Comparison of ENCODE assay signal across 8 cellular contexts in the genomic region with DNA sequence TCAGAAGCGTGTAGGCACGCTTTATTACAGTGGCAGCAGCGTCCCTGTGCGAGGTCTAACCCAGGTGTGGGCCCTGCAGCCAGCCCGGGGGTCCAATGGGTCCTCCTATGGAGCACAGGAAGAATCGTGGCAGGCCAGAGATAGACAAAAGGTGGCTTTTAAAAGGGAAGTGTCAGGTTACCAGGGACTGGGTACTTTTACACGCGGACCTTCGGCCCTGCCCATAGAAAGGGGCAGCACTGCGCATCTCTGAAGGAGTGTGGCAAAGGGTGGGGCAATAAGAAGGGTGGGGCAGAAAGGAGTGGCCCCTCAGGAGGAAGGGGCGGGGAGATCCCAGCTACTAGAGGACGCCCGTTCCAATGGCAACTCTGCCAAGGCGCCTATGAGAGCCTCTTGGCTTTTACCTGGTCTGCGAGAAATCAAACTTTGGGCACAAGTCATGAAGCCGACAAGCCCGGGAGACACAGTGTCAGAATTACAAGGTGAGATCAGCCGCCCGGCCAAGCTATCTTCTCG.
DNase-seq lines count a peak whose midpoint lies in the region; ATAC-seq and TF ChIP-seq lines count a peak whose summit lies in the region.

No MANE protein-coding gene starts in this region.

- H3K27ac ChIP-seq in HCT116 (ENCODE audit: low read depth, low read length) = peak overlapping the region; percentile 82
- H3K27ac ChIP-seq in SJCRH30 = peak overlapping the region; percentile 89
- H3K27ac ChIP-seq in left ventricle myocardium inferior (replicated peaks) = peak overlapping the region; percentile 95

- H3K4me1 ChIP-seq in HCT116 (ENCODE audit: control insufficient read depth in 1 of 2, insufficient read depth in 2 of 2, low read length in 2 of 2) = peaks cover 8 to 12% of the 10 kb centered on the region in 2 experiments; a peak in 3 of 4 replicates
- no peaks in the 10 kb centered on the region for H3K4me1 ChIP-seq in SJCRH30
- H3K4me1 ChIP-seq in left ventricle myocardium inferior = peaks cover 46% of the 10 kb centered on the region

- POLR2A ChIA-PET in HCT116 (lab: Charles Lee) = interaction anchor here (0.9 to 1.6 kb wide), 3 partner anchors 14 to 19 kb away, joined by 3 to 6 read pairs (median 3); no protein-coding TSS in a partner anchor
- POLR2A ChIA-PET in activated naive CD8-positive, alpha-beta T cell treated with anti-CD3 and anti-CD28 coated beads, Interleukin-2, amount 10 ng/mL, durations not matched to agents 7 days and 5 days (lab: Charles Lee) = interaction anchor here (1.0 to 1.6 kb wide), 4 partner anchors 10 to 1813 kb away, joined by 3 to 5 read pairs (median 4); a partner anchor contains a TSS

- peak; percentile 57 for TF ChIP-seq POLR2A in HCT116 (IDR thresholded peaks at IDR 0.05; ENCODE audit: borderline replicate concordance, extremely low read depth, insufficient read depth, insufficient read length)

- H3K4me1 Mint-ChIP-seq in activated naive CD8-positive, alpha-beta T cell treated with anti-CD3 and anti-CD28 coated beads, Interleukin-2, amount 10 ng/mL, durations not matched to agents 7 days and 5 days = peaks cover 24% of the 10 kb centered on the region

- peaks cover 24% of the 10 kb centered on the region for H3K36me3 Mint-ChIP-seq in activated naive CD8-positive, alpha-beta T cell treated with anti-CD3 and anti-CD28 coated beads, Interleukin-2, amount 10 ng/mL, durations not matched to agents 7 days and 5 days

- peak; percentile 91 for ATAC-seq in HCT116
- ATAC-seq in activated naive CD8-positive, alpha-beta T cell treated with anti-CD3 and anti-CD28 coated beads, Interleukin-2, amount 10 ng/mL, durations not matched to agents 7 days and 5 days (ENCODE audit: low read depth) = peak; percentile 70

- H3K36me3 ChIP-seq in GM06990 (ENCODE audit: control insufficient read depth, insufficient read depth, low read length) (peaks cover 4% of the 10 kb centered on the region), HCT116 (ENCODE audit: control insufficient read depth in 1 of 2, insufficient read depth in 2 of 2, low read length in 2 of 2) (peaks cover 0 to 3% of the 10 kb centered on the region in 2 experiments; a peak in 1 of 4 replicates), MG63 (peaks cover 37% of the 10 kb centered on the region), SJCRH30 (no peaks in the 10 kb centered on the region), left ventricle myocardium inferior (peaks cover 5% of the 10 kb centered on the region)

- H3K27me3 ChIP-seq in GM06990 (replicated peaks; ENCODE audit: control insufficient read depth, insufficient read depth, low read length) (no peaks in the 10 kb centered on the region), HCT116 (ENCODE audit: insufficient read depth, low read length) (no peaks in the 10 kb centered on the region), MG63 (no peaks in the 10 kb centered on the region), SJCRH30 (no peaks in the 10 kb centered on the region), left ventricle myocardium inferior (ENCODE audit: low read depth) (no peaks in the 10 kb centered on the region)

- H3K9me3 ChIP-seq in HCT116 (ENCODE audit: control insufficient read depth in 1 of 2, insufficient read depth in 1 of 2, low read depth in 1 of 2, low read length in 2 of 2) (no peaks in the 10 kb centered on the region), MG63 (peaks cover 9% of the 10 kb centered on the region; the same call in 1 of the 2 replicates), SJCRH30 (replicated peaks) (no peaks in the 10 kb centered on the region; the same call in 1 of the 2 replicates), left ventricle myocardium inferior (replicated peaks) (no peaks in the 10 kb centered on the region)

- TF ChIP-seq RAD21 in HCT116 (IDR thresholded peaks at IDR 0.05; ENCODE audit: low read depth) = no peak

- peak overlapping the region; percentile 93 for H3K9ac ChIP-seq in HCT116 (ENCODE audit: low read length)

- no peak for DNase-seq in GM06990 (ENCODE audit: extremely low read depth, insufficient read length)
- DNase-seq in HCT116 (ENCODE audit: low read depth, low spot score) = peak; percentile 90
- peak; percentile 95 for DNase-seq in MG63
- DNase-seq in SJCRH30 = peak; percentile 91 to 93
- no peak for DNase-seq in activated naive CD8-positive, alpha-beta T cell treated with anti-CD3 and anti-CD28 coated beads, Interleukin-2, amount 10 ng/mL, durations not matched to agents 7 days and 5 days
- DNase-seq in left ventricle myocardium inferior = peak; percentile 66
- DNase-seq in retinal pigment epithelial cell (ENCODE audit: low read depth) = peak; percentile 29
- no peak for DNase-seq in medulla oblongata (ENCODE audit: extremely low spot score)

- TF ChIP-seq CTCF in GM06990 (IDR thresholded peaks at IDR 0.05; ENCODE audit: insufficient read depth, low read length, poor library complexity, severe bottlenecking) (no peak), HCT116 (IDR thresholded peaks at IDR 0.05 in 2 of 3, conservative IDR thresholded peaks at IDR 0.05 in 1 of 3; ENCODE audit: borderline replicate concordance in 1 of 3, insufficient read depth in 1 of 3, low read depth in 2 of 3, low read length in 2 of 3) (no peak), left ventricle myocardium inferior (IDR thresholded peaks at IDR 0.05; ENCODE audit: borderline replicate concordance) (no peak), retinal pigment epithelial cell (conservative IDR thresholded peaks at IDR 0.05; ENCODE audit: low read depth, low read length) (no peak)

- H3K27ac Mint-ChIP-seq in activated naive CD8-positive, alpha-beta T cell treated with anti-CD3 and anti-CD28 coated beads, Interleukin-2, amount 10 ng/mL, durations not matched to agents 7 days and 5 days = peak overlapping the region; percentile 98

- CTCF ChIA-PET in HCT116 (lab: Charles Lee) = interaction anchor here (1.0 kb wide), 1 partner anchor 1923 kb away, joined by 3 read pairs; no protein-coding TSS in a partner anchor

- intact Hi-C loops in HCT116 (cut with micrococcal nuclease) (no loop called here), left ventricle myocardium inferior (cut with micrococcal nuclease) (no loop called here)

- H3K4me3 Mint-ChIP-seq in activated naive CD8-positive, alpha-beta T cell treated with anti-CD3 and anti-CD28 coated beads, Interleukin-2, amount 10 ng/mL, durations not matched to agents 7 days and 5 days = peak overlapping the region; percentile 99

- RAD21 ChIA-PET in HCT116 (lab: Charles Lee; ENCODE audit: low non-redundant PET in 1 of 2, low total read pairs in 2 of 2, uncharacterized antibody in 2 of 2, unreplicated experiment in 2 of 2) = interaction anchor here in 1 of 2 experiments (0.6 kb wide), 1 partner anchor 513 kb away, joined by 3 read pairs; no protein-coding TSS in a partner anchor

- peak overlapping the region; percentile 89 for H3K4me2 ChIP-seq in HCT116 (ENCODE audit: low read length)

- no peaks in the 10 kb centered on the region for H3K9me2 ChIP-seq in HCT116 (ENCODE audit: insufficient read depth)

- no peak overlapping the region for H2AFZ ChIP-seq in HCT116 (ENCODE audit: low read depth, low read length, poor library complexity, severe bottlenecking)

- no TSS peak for BruUV-seq in HCT116 (replicated peaks; lab: Mats Ljungman, UMichigan)

- peaks cover 77% of the 10 kb centered on the region for H3K79me2 ChIP-seq in HCT116 (ENCODE audit: insufficient read depth, low read length)

- peaks cover 2% of the 10 kb centered on the region for H3K9me3 Mint-ChIP-seq in activated naive CD8-positive, alpha-beta T cell treated with anti-CD3 and anti-CD28 coated beads, Interleukin-2, amount 10 ng/mL, durations not matched to agents 7 days and 5 days

- H3K27me3 Mint-ChIP-seq in activated naive CD8-positive, alpha-beta T cell treated with anti-CD3 and anti-CD28 coated beads, Interleukin-2, amount 10 ng/mL, durations not matched to agents 7 days and 5 days = no peaks in the 10 kb centered on the region

- H3K4me3 ChIP-seq in GM06990 (replicated peaks; ENCODE audit: low read depth, low read length) (peak overlapping the region; percentile 90), HCT116 (replicated peaks in 1 of 2; ENCODE audit: low read depth in 1 of 2, low read length in 2 of 2) (peak overlapping the region; percentile 93 to 99), MG63 (peak overlapping the region; percentile 91), SJCRH30 (peak overlapping the region; percentile 84), left ventricle myocardium inferior (peak overlapping the region; percentile 89), retinal pigment epithelial cell (ENCODE audit: low read length) (peak overlapping the region; percentile 81)

- H4K20me1 ChIP-seq in HCT116 (ENCODE audit: insufficient read depth) = no peaks in the 10 kb centered on the region

TF ChIP-seq in HCT116, 20 proteins besides CTCF, POLR2A, EP300 and RAD21:
- TF ChIP-seq ZFX (IDR thresholded peaks at IDR 0.05) = peak; percentile 79
- peak; percentile 69 for TF ChIP-seq POLR2AphosphoS5 (IDR thresholded peaks at IDR 0.05; ENCODE audit: low read depth, low read length)
- TF ChIP-seq, protein P1, sequence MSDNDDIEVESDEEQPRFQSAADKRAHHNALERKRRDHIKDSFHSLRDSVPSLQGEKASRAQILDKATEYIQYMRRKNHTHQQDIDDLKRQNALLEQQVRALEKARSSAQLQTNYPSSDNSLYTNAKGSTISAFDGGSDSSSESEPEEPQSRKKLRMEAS (IDR thresholded peaks at IDR 0.05) = peak; percentile 62
- no peak for TF ChIP-seq YY1 (IDR thresholded peaks at IDR 0.05; ENCODE audit: extremely low read depth, insufficient replicate concordance, low read depth, low read length)
- peak; percentile 55; the same call in 1 of the 2 replicates for TF ChIP-seq SIN3A (IDR thresholded peaks at IDR 0.05; ENCODE audit: low read depth)

Comparison
In these comparisons a context has a peak if more than half of its experiments do, and no peak if none do; other contexts are left out.
1. DNase-seq: peak in HCT116 (single experiment), MG63 (single experiment), SJCRH30 (2 of 2), left ventricle myocardium inferior (single experiment) and retinal pigment epithelial cell (single experiment); none in GM06990 (single experiment), activated naive CD8-positive, alpha-beta T cell treated with anti-CD3 and anti-CD28 coated beads, Interleukin-2, amount 10 ng/mL, durations not matched to agents 7 days and 5 days (single experiment) and medulla oblongata (single experiment).
2. Peak in every context shown above with its lines, with median percentiles within 50 percentile points of each other: H3K4me3 ChIP-seq and H3K27ac ChIP-seq.